ENCODE assay signal across 21 cellular contexts in the genomic region with DNA sequence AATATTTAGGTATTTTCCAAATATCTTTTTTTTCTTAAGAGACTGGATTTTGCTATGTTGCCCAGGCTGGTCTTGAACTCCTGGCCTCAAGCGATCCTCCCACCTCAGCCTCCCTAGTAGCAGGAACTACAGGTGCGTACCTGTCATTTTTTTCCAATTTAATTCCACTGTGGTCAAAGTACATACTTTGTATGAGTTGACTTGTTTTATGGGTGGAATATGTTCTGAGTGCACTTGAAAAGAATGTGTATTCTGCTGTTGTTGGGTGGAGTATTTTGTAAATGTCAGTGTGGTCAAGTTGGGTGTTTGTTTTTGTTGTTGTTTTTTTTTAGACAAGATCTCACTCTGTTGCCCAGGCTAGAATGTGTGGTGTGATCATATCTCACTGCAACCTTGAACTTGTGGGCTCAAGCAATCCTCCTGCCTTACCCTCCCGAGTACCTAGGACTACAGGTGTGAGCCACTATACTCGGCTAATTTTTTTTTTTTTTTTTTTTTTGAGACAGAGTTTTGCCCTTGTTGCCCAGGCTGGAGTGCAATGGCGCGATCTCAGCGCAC.
"Had no signal": no experiment of that assay in that cellular context is flagged by ENCODE, and none has a peak within 500 bp of the region (broad histone marks: within the 10 kb centered on the region; RNA-seq: fewer than 3 reads in every experiment).

No MANE protein-coding gene starts in this region.

- H3K9me3 ChIP-seq: heart left ventricle, ovary, right atrium auricular region, sigmoid colon, suprapubic skin, thyroid gland, upper lobe of right lung had no signal

- H3K27ac ChIP-seq: coronary artery, dorsolateral prefrontal cortex, heart left ventricle, neural progenitor cell, ovary, right atrium auricular region, sigmoid colon, skin epidermis, suprapubic skin, thyroid gland, upper lobe of right lung had no signal

- H2AFZ ChIP-seq: neural progenitor cell had no signal

- H3K9ac ChIP-seq: neural progenitor cell had no signal

- H3K9me3 Mint-ChIP-seq: natural killer cell treated with Interleukin-12 subunit alpha and Interleukin-12 subunit beta and Interleukin-15 and Interleukin-18, amount 100 ng/mL, for 72 hours; neural progenitor cell had no signal

- H3K4me3 Mint-ChIP-seq: natural killer cell treated with Interleukin-12 subunit alpha and Interleukin-12 subunit beta and Interleukin-15 and Interleukin-18, amount 100 ng/mL, for 72 hours; neural progenitor cell had no signal

- H3K4me3 ChIP-seq: coronary artery, dorsolateral prefrontal cortex, heart left ventricle, neural progenitor cell, ovary, right atrium auricular region, sigmoid colon, skin epidermis, suprapubic skin, thyroid gland, upper lobe of right lung had no signal

- FAIRE-seq: frontal cortex, islet of Langerhans had no signal

- ATAC-seq: heart left ventricle; left lobe of liver; natural killer cell treated with Interleukin-12 subunit alpha and Interleukin-12 subunit beta and Interleukin-15 and Interleukin-18, amount 100 ng/mL, for 72 hours; upper lobe of right lung had no signal

- H3K4me2 ChIP-seq: neural progenitor cell had no signal

- H3K27me3 Mint-ChIP-seq: natural killer cell treated with Interleukin-12 subunit alpha and Interleukin-12 subunit beta and Interleukin-15 and Interleukin-18, amount 100 ng/mL, for 72 hours had no signal

- H3K27me3 ChIP-seq: dorsolateral prefrontal cortex, heart left ventricle, neural progenitor cell, ovary, right atrium auricular region, sigmoid colon, suprapubic skin, thyroid gland, upper lobe of right lung had no signal

- H3K27ac Mint-ChIP-seq: neural progenitor cell had no signal

- DNase-seq: dorsolateral prefrontal cortex; effector CD8-positive, alpha-beta T cell; hippocampal formation; kidney glomerular epithelial cell; nucleus accumbens; ovary; sigmoid colon; stimulated activated CD4-positive, alpha-beta T cell treated with anti-CD3 and anti-CD28 coated beads, Interleukin-12 subunit alpha, Interleukin-12 subunit beta, amount 100 ng/mL, for 4 hours; stimulated activated naive CD4-positive, alpha-beta T cell; thyroid gland had no signal

- H3K36me3 ChIP-seq: neural progenitor cell, ovary, right atrium auricular region, sigmoid colon, suprapubic skin, thyroid gland had no signal
